ENCODE assay signal across 7 cellular contexts in genomic region chr15:44738340-44738984, GRCh38. TPM values are rescaled to one million over a fixed set of nuclear protein-coding genes. Genes with fewer than 3 reads are reported as not detected.
DNase-seq lines count a peak whose midpoint lies in the region; ATAC-seq and TF ChIP-seq lines count a peak whose summit lies in the region.

No MANE protein-coding gene starts in this region.

- H3K4me1 ChIP-seq in esophagus muscularis mucosa = peaks cover 0 to 16% (median 9%) of the 10 kb centered on the region in 4 donors

- no peaks in the 10 kb centered on the region for H3K27me3 ChIP-seq in esophagus muscularis mucosa

- CTCF ChIA-PET in GM10248 (lab: Yijun Ruan, JAX) (interaction anchor here (0.8 to 7.0 kb wide), 31 partner anchors 9 to 253 kb away, joined by 3 to 117 read pairs (median 7); partner anchors contain the start of genes B2M, PATL2 and SPG11), T-cell (lab: Charles Lee) (interaction anchor here (0.6 to 5.2 kb wide), 25 partner anchors 8 to 408 kb away, joined by 3 to 153 read pairs (median 5); partner anchors contain the start of genes B2M (in 2 of the 2), PATL2 (in 2 of the 2) and SPG11 (in 2 of the 2))

- H3K27ac ChIP-seq in esophagus muscularis mucosa (replicated peaks in 1 of 4) = peak overlapping the region in 1 of 4 donors; percentile 19

- H3K4me3 Mint-ChIP-seq in T-cell (peak overlapping the region in 2 of 3 donors; percentile 14 to 51), neural crest cell (no peak overlapping the region)

- DNase-seq in GM10248 (ENCODE audit: extremely low spot score) = peak; percentile 52
- peak; percentile 58 for DNase-seq in M059J (ENCODE audit: low read depth)
- DNase-seq in T-cell = no peak
- DNase-seq in esophagus muscularis mucosa (ENCODE audit: extremely low spot score) = no peak
- DNase-seq in neural crest cell (ENCODE audit: low read depth, low spot score) = no peak

- H3K4me3 ChIP-seq in esophagus muscularis mucosa = no peak overlapping the region

- no peaks in the 10 kb centered on the region for H3K27me3 Mint-ChIP-seq in T-cell
- H3K27me3 Mint-ChIP-seq in neural crest cell (ENCODE audit: low read depth) = no peaks in the 10 kb centered on the region

- H3K9me3 Mint-ChIP-seq in T-cell (no peaks in the 10 kb centered on the region), neural crest cell (no peaks in the 10 kb centered on the region)

- intact Hi-C loops in esophagus muscularis mucosa (cut with DNase I) = loop anchor here (2.0 to 10.0 kb wide), 2 partner anchors 76 to 154 kb away; partner anchors contain the start of gene SPG11

- no peaks in the 10 kb centered on the region for H3K9me3 ChIP-seq in esophagus muscularis mucosa

- WGBS in esophagus muscularis mucosa = 65% methylated on average over 3 of the region's 3 CpGs

- POLR2A ChIA-PET in GM10248 (lab: Yijun Ruan, JAX) (interaction anchor here (1.1 to 4.1 kb wide), 3 partner anchors 11 to 26 kb away, joined by 7 to 45 read pairs (median 41); partner anchors contain the start of genes B2M and PATL2), T-cell (lab: Charles Lee) (interaction anchor here (0.5 to 5.3 kb wide), 10 partner anchors 11 to 463 kb away, joined by 3 to 132 read pairs (median 4); partner anchors contain the start of genes B2M (in 2 of the 2), PATL2 (in 2 of the 2) and SPG11 (in 2 of the 2))

- no peak for TF ChIP-seq EP300 in esophagus muscularis mucosa (IDR thresholded peaks at IDR 0.05)

- peak overlapping the region; percentile 80 to 84 for H3K27ac Mint-ChIP-seq in T-cell
- no peak overlapping the region for H3K27ac Mint-ChIP-seq in neural crest cell (ENCODE audit: unreplicated experiment)

- H3K36me3 Mint-ChIP-seq in T-cell (no peaks in the 10 kb centered on the region), neural crest cell (ENCODE audit: low read depth) (peaks cover 2% of the 10 kb centered on the region)

- H3K4me1 Mint-ChIP-seq in T-cell (peaks cover 55 to 59% (median 58%) of the 10 kb centered on the region in 3 donors), neural crest cell (peaks cover 4% of the 10 kb centered on the region)

- no peak for TF ChIP-seq POLR2A in esophagus muscularis mucosa (IDR thresholded peaks at IDR 0.05; ENCODE audit: low read depth)

- TF ChIP-seq CTCF in GM10248 (IDR thresholded peaks at IDR 0.05; ENCODE audit: control extremely low read depth, extremely low read depth, low read depth, missing control alignments) (peak; percentile 63), esophagus muscularis mucosa (IDR thresholded peaks at IDR 0.05) (peak; percentile 75 to 82 (median 80)), neural crest cell (conservative IDR thresholded peaks at IDR 0.05) (peak; percentile 75)

- ATAC-seq in T-cell (replicated peaks in 1 of 4) = no peak
- ATAC-seq in HG03095 (IDR thresholded peaks at IDR 0.05; ENCODE audit: unreplicated experiment) = no peak
- no peak for ATAC-seq in HG02763 (IDR thresholded peaks at IDR 0.05; ENCODE audit: unreplicated experiment)

- no peaks in the 10 kb centered on the region for H3K36me3 ChIP-seq in esophagus muscularis mucosa

RNA-seq across cellular contexts. Expression of gene TRIM69, which starts 2.1 kb away (rescaled TPM):
- total RNA-seq in M059J (2014; rRNA removed; shearing (Covaris generic)) = 34.8 and 37.2 TPM in 2 replicates
- total RNA-seq in T-cell (10 to 100 TPM; 21.5 to 56.9 (median 42.9) TPM), esophagus muscularis mucosa (10 to 100 TPM; 20.3 to 23.3 (median 21.9) TPM), neural crest cell (15.2 and 16.3 TPM in 2 replicates)

RNA-seq across cellular contexts. Expression of gene B2M, which starts 27.1 kb away (rescaled TPM):
- 13,654 and 19,449 TPM in 2 replicates for total RNA-seq in M059J (2014; rRNA removed; shearing (Covaris generic))
- total RNA-seq in T-cell (1,000 to 10,000 TPM; 5,457 to 6,662 (median 6,121) TPM), esophagus muscularis mucosa (1,000 to 10,000 TPM; 1,352 to 2,424 (median 1,510) TPM), neural crest cell (95.2 and 104 TPM in 2 replicates)

RNA-seq across cellular contexts. Expression of gene PATL2, which starts 27.3 kb away (rescaled TPM):
- total RNA-seq in M059J (2014; rRNA removed; shearing (Covaris generic)) = 2.0 and 2.6 TPM in 2 replicates
- total RNA-seq in T-cell = 10 to 100 TPM; 43.5 to 69.7 (median 48.5) TPM
- under 1 TPM; 0.19 to 0.50 (median 0.41) TPM for total RNA-seq in esophagus muscularis mucosa
- total RNA-seq in neural crest cell = 0.35 and 0.68 TPM in 2 replicates

Comparison
In these comparisons a context has a peak if more than half of its experiments do, and no peak if none do; other contexts are left out.
1. DNase-seq: peak in GM10248 (single experiment) and M059J (single experiment); none in T-cell (0 of 34), esophagus muscularis mucosa (single experiment) and neural crest cell (single experiment).
2. RNA of gene B2M, which starts 27.1 kb away (total RNA-seq): 13,654 to 19,449 TPM in M059J, 5,457 to 6,662 TPM in T-cell and 1,352 to 2,424 TPM in esophagus muscularis mucosa; 95.2 to 104 TPM in neural crest cell; every median in the first group is over 10 times any median in the second.
3. RNA of gene PATL2, which starts 27.3 kb away (total RNA-seq): 43.5 to 69.7 TPM in T-cell; 2.0 to 2.6 TPM in M059J, 0.19 to 0.50 TPM in esophagus muscularis mucosa and 0.35 to 0.68 TPM in neural crest cell; every median in the first group is over 10 times any median in the second.
4. Peak in every context shown above with its lines, with median percentiles within 50 percentile points of each other: CTCF ChIP-seq.